ENCODE assay signal across 9 cellular contexts in genomic region chr11:78961938-78962701, GRCh38.
DNase-seq lines count a peak whose midpoint lies in the region; ATAC-seq and TF ChIP-seq lines count a peak whose summit lies in the region.
"Had no signal": no experiment of that assay in that cellular context is flagged by ENCODE, and none has a peak within 500 bp of the region (broad histone marks: within the 10 kb centered on the region; RNA-seq: fewer than 3 reads in every experiment).

No MANE protein-coding gene starts in this region.

- H3K36me3 ChIP-seq in HEK293 (ENCODE audit: control insufficient read depth in 2 of 2, insufficient read depth in 1 of 2, low read length in 2 of 2), result no peaks in the 10 kb centered on the region
- no peaks in the 10 kb centered on the region for H3K36me3 ChIP-seq in right lobe of liver
- H3K36me3 ChIP-seq in ovary, result no peaks in the 10 kb centered on the region

- intact Hi-C loops in right lobe of liver (cut with DNase I) (loop anchor here in 1 of 2 donors (10.0 kb wide), 1 partner anchor 317 kb away; no protein-coding TSS in a partner anchor), ovary (cut with DNase I) (no loop called here)

- 12% methylated on average over 28 of the region's 36 CpGs for WGBS in right lobe of liver (ENCODE audit: insufficient coverage, low coverage, low lambda C conversion rate, missing lambda C conversion rate)
- WGBS in ovary, 3 donors, result 53 to 75% (median 68%) methylated on average over 36 of the region's 36 CpGs

- H3K4me1 ChIP-seq in HEK293 (ENCODE audit: control insufficient read depth, insufficient read depth, low read length) (no peaks in the 10 kb centered on the region), right lobe of liver (no peaks in the 10 kb centered on the region), ovary (ENCODE audit: insufficient read depth) (no peaks in the 10 kb centered on the region)
- H3K4me1 ChIP-seq: psoas muscle had no signal

- ATAC-seq in right lobe of liver, result no peak
- no peak for ATAC-seq in GM21737 (IDR thresholded peaks at IDR 0.05; ENCODE audit: unreplicated experiment)

- TF ChIP-seq CTCF in HEK293 (tag by site-specific recombination; IDR thresholded peaks at IDR 0.05) (no peak), retinal pigment epithelial cell (conservative IDR thresholded peaks at IDR 0.05; ENCODE audit: low read depth, low read length) (no peak), right lobe of liver (IDR thresholded peaks at IDR 0.05) (no peak), ovary (IDR thresholded peaks at IDR 0.05) (no peak)

- POLR2A ChIA-PET in HEK293 (lab: Yijun Ruan, JAX), result no interaction called here

- H3K9me3 ChIP-seq in HEK293 (ENCODE audit: control insufficient read depth, insufficient read depth, low read depth, low read length) (no peaks in the 10 kb centered on the region), right lobe of liver (no peaks in the 10 kb centered on the region), ovary (no peaks in the 10 kb centered on the region)
- H3K9me3 ChIP-seq: psoas muscle had no signal

- CTCF ChIA-PET in HEK293 (lab: Yijun Ruan, JAX), result interaction anchor here (0.8 to 2.2 kb wide), 5 partner anchors 163 to 317 kb away, joined by 4 to 24 read pairs (median 6); no protein-coding TSS in a partner anchor

- no peak overlapping the region for H3K27ac ChIP-seq in HEK293 (ENCODE audit: extremely low read depth, low read depth, low read length)
- no peak overlapping the region for H3K27ac ChIP-seq in right lobe of liver
- no peak overlapping the region for H3K27ac ChIP-seq in ovary
- H3K27ac ChIP-seq: psoas muscle had no signal

- H3K27me3 ChIP-seq in right lobe of liver, result no peaks in the 10 kb centered on the region
- H3K27me3 ChIP-seq in ovary, result no peaks in the 10 kb centered on the region

- H3K4me3 ChIP-seq in HEK293 (ENCODE audit: low read depth, low read length) (no peak overlapping the region), retinal pigment epithelial cell (ENCODE audit: low read length) (peak overlapping the region; percentile 54), right lobe of liver (no peak overlapping the region), ovary (no peak overlapping the region)
- H3K4me3 ChIP-seq: psoas muscle had no signal

- no peak for TF ChIP-seq POLR2A in right lobe of liver (IDR thresholded peaks at IDR 0.05)
- no peak for TF ChIP-seq POLR2A in ovary (IDR thresholded peaks at IDR 0.05)

- TF ChIP-seq EP300 in ovary (IDR thresholded peaks at IDR 0.05), result no peak

- peak; percentile 71 for DNase-seq in NCI-H748 treated with DMSO at 0.1 percent for 48 hours (lab: John Stamatoyannopoulos, UW)
- peak; percentile 28 for DNase-seq in germinal center (ENCODE audit: low spot score)
- no peak for DNase-seq in retinal pigment epithelial cell (ENCODE audit: low read depth)
- no peak for DNase-seq in right lobe of liver
- no peak for DNase-seq in ovary
- DNase-seq: activated naive CD8-positive, alpha-beta T cell treated with anti-CD3 and anti-CD28 coated beads, Interleukin-2, amount 10 ng/mL, durations not matched to agents 7 days and 5 days; psoas muscle had no signal

TF ChIP-seq in HEK293, 187 proteins besides CTCF, POLR2A, EP300 and RAD21:
- no peak for TF ChIP-seq ZNF175 (tag by site-specific recombination; IDR thresholded peaks at IDR 0.05)
- TF ChIP-seq ZNF335 (tag by site-specific recombination; conservative IDR thresholded peaks at IDR 0.05), result peak; percentile 47; the same call in 1 of the 2 replicates

Comparison
In these comparisons a context has a peak if more than half of its experiments do, and no peak if none do; other contexts are left out.
1. DNase-seq: peak in NCI-H748 treated with DMSO at 0.1 percent for 48 hours (single experiment) and germinal center (single experiment); none in retinal pigment epithelial cell (single experiment), right lobe of liver (0 of 3) and ovary (0 of 5).